31 cellular contexts compared by ENCODE assay signal in genomic region chr14:26873556-26873955, GRCh38.
"Had no signal": no experiment of that assay in that cellular context is flagged by ENCODE, and none has a peak within 500 bp of the region (broad histone marks: within the 10 kb centered on the region; RNA-seq: fewer than 3 reads in every experiment).

No MANE protein-coding gene starts in this region.

- H3K9me3 ChIP-seq: Peyer's patch, SJSA1, SK-N-SH had no signal

- H3K4me3 ChIP-seq: coronary artery, K562, Peyer's patch, SJSA1 had no signal

- ATAC-seq: activated CD8-positive, alpha-beta T cell treated with anti-CD3 and anti-CD28 coated beads for 36 hours; PC-3 had no signal

- H3K9ac ChIP-seq: SK-N-SH had no signal

- H3K27me3 Mint-ChIP-seq: activated B cell treated with CpG ODN at 0.5 μM for 24 hours; activated CD8-positive, alpha-beta T cell treated with anti-CD3 and anti-CD28 coated beads for 36 hours; activated naive CD4-positive, alpha-beta T cell treated with anti-CD3 and anti-CD28 coated beads, Interleukin-2, amount 50 U/mL, for 24 hours; activated naive CD8-positive, alpha-beta T cell treated with anti-CD3 and anti-CD28 coated beads, Interleukin-2, amount 10 ng/mL, durations not matched to agents 7 days and 5 days had no signal

- H3K27ac ChIP-seq: brain microvascular endothelial cell, coronary artery, Peyer's patch, SJSA1 had no signal

- H3K27me3 ChIP-seq: brain microvascular endothelial cell, Peyer's patch, SJSA1 had no signal

- H3K36me3 Mint-ChIP-seq: activated naive CD4-positive, alpha-beta T cell treated with anti-CD3 and anti-CD28 coated beads, Interleukin-2, amount 50 U/mL, for 24 hours; activated naive CD8-positive, alpha-beta T cell treated with anti-CD3 and anti-CD28 coated beads, Interleukin-2, amount 10 ng/mL, durations not matched to agents 7 days and 5 days had no signal

- H3K4me3 Mint-ChIP-seq: activated B cell treated with CpG ODN at 0.5 μM for 24 hours; activated CD8-positive, alpha-beta T cell treated with anti-CD3 and anti-CD28 coated beads for 36 hours; activated naive CD4-positive, alpha-beta T cell treated with anti-CD3 and anti-CD28 coated beads, Interleukin-2, amount 50 U/mL, for 24 hours; activated naive CD8-positive, alpha-beta T cell treated with anti-CD3 and anti-CD28 coated beads, Interleukin-2, amount 10 ng/mL, durations not matched to agents 7 days and 5 days; T-helper 1 cell treated with Interleukin-12 subunit alpha and Interleukin-12 subunit beta and Interleukin-4 antibody, amounts not matched to agents 30 μg/mL and 1 μg/mL, for 36 hours; T-helper 2 cell treated with Interferon-gamma antibody and Interleukin-4, amounts not matched to agents 5 μg/mL and 100 μg/mL, for 36 hours had no signal

- H3K9me3 Mint-ChIP-seq: activated naive CD4-positive, alpha-beta T cell treated with anti-CD3 and anti-CD28 coated beads, Interleukin-2, amount 50 U/mL, for 24 hours had no signal

- H3K4me1 Mint-ChIP-seq: activated B cell treated with CpG ODN at 0.5 μM for 24 hours; activated naive CD4-positive, alpha-beta T cell treated with anti-CD3 and anti-CD28 coated beads, Interleukin-2, amount 50 U/mL, for 24 hours; activated naive CD8-positive, alpha-beta T cell treated with anti-CD3 and anti-CD28 coated beads, Interleukin-2, amount 10 ng/mL, durations not matched to agents 7 days and 5 days had no signal

- H3K4me1 ChIP-seq: Peyer's patch, SJSA1 had no signal

- H3K27ac Mint-ChIP-seq: activated B cell treated with CpG ODN at 0.5 μM for 24 hours; activated CD8-positive, alpha-beta T cell treated with anti-CD3 and anti-CD28 coated beads for 36 hours; activated naive CD4-positive, alpha-beta T cell treated with anti-CD3 and anti-CD28 coated beads, Interleukin-2, amount 50 U/mL, for 24 hours; activated naive CD8-positive, alpha-beta T cell treated with anti-CD3 and anti-CD28 coated beads, Interleukin-2, amount 10 ng/mL, durations not matched to agents 7 days and 5 days; activated T-helper 2 cell treated with anti-CD3 and anti-CD28 coated beads, Interferon-gamma antibody, Interleukin-2, Interleukin-4, amounts not matched to agents 10 μg/mL and 5 μg/mL and 100 μg/mL, durations not matched to agents 14 hours and 24 hours and 36 hours; T-helper 1 cell treated with Interleukin-12 subunit alpha and Interleukin-12 subunit beta and Interleukin-4 antibody, amounts not matched to agents 30 μg/mL and 1 μg/mL, for 36 hours; T-helper 2 cell treated with Interferon-gamma antibody and Interleukin-4, amounts not matched to agents 5 μg/mL and 100 μg/mL, for 36 hours had no signal

- DNase-seq: activated B cell treated with CpG ODN at 0.5 μM for 24 hours; activated CD4-positive, alpha-beta T cell treated with anti-CD3 and anti-CD28 coated beads for 1 hour; activated CD4-positive, alpha-beta T cell treated with anti-CD3 and anti-CD28 coated beads for 48 hours; activated CD8-positive, alpha-beta T cell treated with anti-CD3 and anti-CD28 coated beads for 36 hours; activated gamma-delta T cell; activated naive CD4-positive, alpha-beta T cell treated with Interleukin-2 at 50 U/mL for 16 hours; activated naive CD8-positive, alpha-beta T cell treated with anti-CD3 and anti-CD28 coated beads, Interleukin-2, amount 10 ng/mL, durations not matched to agents 7 days and 5 days; activated T-cell treated with anti-CD3 and anti-CD28 coated beads, Interleukin-2, amount 50 U/mL, for 1 hour; anterior cingulate cortex; brain microvascular endothelial cell; central memory CD4-positive, alpha-beta T cell; NCI-H1092 treated with DMSO at 0.1 percent for 48 hours; NCI-H1417; NCI-H1930; NCI-H2081 treated with DMSO at 0.1 percent for 48 hours; NCI-H226; NCI-H526; NCI-H748 treated with DMSO at 0.1 percent for 48 hours; NK-92 treated with Interleukin-12 subunit alpha and Interleukin-12 subunit beta, amount 100 ng/mL, for 24 hours; PC-3; Peyer's patch; RPMI8226; SHP77 treated with DMSO at 0.1 percent for 48 hours; SK-N-SH had no signal

- H3K36me3 ChIP-seq: brain microvascular endothelial cell, Peyer's patch, SJSA1 had no signal
